21 cellular contexts compared by ENCODE assay signal in the genomic region with DNA sequence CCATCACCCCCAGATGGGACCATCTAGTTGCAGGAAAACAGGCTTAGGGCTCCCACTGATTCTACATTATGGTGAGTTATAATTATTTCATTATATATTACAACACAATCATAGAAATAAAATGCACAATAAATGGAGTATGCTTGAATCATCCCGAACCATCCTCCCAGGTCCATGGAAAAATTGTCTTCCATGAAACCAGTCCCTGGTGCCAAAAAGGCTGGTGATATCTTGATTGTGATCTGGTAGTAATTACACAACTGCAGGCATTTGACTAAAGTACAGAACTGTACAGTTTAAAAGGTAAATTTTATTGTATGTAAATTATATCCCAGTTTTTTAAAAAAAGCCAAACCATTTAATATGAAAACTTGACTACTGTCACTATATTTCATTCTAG. TPM values are rescaled to one million over a fixed set of nuclear protein-coding genes. Genes with fewer than 3 reads are reported as not detected.
DNase-seq lines count a peak whose midpoint lies in the region; ATAC-seq, FAIRE-seq and TF ChIP-seq lines count a peak whose summit lies in the region.
"Had no signal": no experiment of that assay in that cellular context is flagged by ENCODE, and none has a peak within 500 bp of the region (broad histone marks: within the 10 kb centered on the region; RNA-seq: fewer than 3 reads in every experiment).

No MANE protein-coding gene starts in this region.

- WGBS in A549 (ENCODE audit: missing lambda C conversion rate) = 90% methylated on average over 1 of the region's 1 CpG
- WGBS in esophagus muscularis mucosa = 40% methylated on average over 1 of the region's 1 CpG

- POLR2A ChIA-PET in A549 (lab: Yijun Ruan, JAX) (no interaction called here), Panc1 (lab: Charles Lee) (no interaction called here)

- H3K27me3 ChIP-seq in Panc1 (ENCODE audit: control insufficient read depth, insufficient read depth, low read length) = no peaks in the 10 kb centered on the region
- H3K27me3 ChIP-seq in esophagus muscularis mucosa = no peaks in the 10 kb centered on the region
- no peaks in the 10 kb centered on the region for H3K27me3 ChIP-seq in osteoblast (ENCODE audit: insufficient read depth, low read length)
- H3K27me3 ChIP-seq: BLaER1 treated with 17β-estradiol and CSF1 and Interleukin-3, amounts not matched to agents 10 nM and 100 nM had no signal

- in situ Hi-C loops in Panc1 (cut with HindIII; ENCODE audit: low pct_unique_long_range_greater_than_20kb, low sequenced_read_pairs) = no loop called here
- in situ Hi-C loops in KBM-7 (cut with MboI; ENCODE audit: low pct_unique_long_range_greater_than_20kb, low sequenced_read_pairs) = no loop called here
- in situ Hi-C loops in GM13976 (cut with MboI; ENCODE audit: low sequenced_read_pairs, unreplicated experiment) = no loop called here

- TF ChIP-seq CTCF in A549 (IDR thresholded peaks at IDR 0.05) = no peak
- no peak for TF ChIP-seq CTCF in Panc1 (IDR thresholded peaks at IDR 0.05)
- TF ChIP-seq CTCF in esophagus muscularis mucosa (IDR thresholded peaks at IDR 0.05) = no peak
- no peak for TF ChIP-seq CTCF in osteoblast (IDR thresholded peaks at IDR 0.05; ENCODE audit: extremely low read depth, low read depth, low read length)
- TF ChIP-seq CTCF in GM13976 (IDR thresholded peaks at IDR 0.05; ENCODE audit: borderline replicate concordance, control extremely low read depth, extremely low read depth, insufficient read depth, missing control alignments) = no peak

- TF ChIP-seq POLR2A in A549 (IDR thresholded peaks at IDR 0.05; ENCODE audit: low read length) (no peak), esophagus muscularis mucosa (IDR thresholded peaks at IDR 0.05; ENCODE audit: low read depth) (no peak)

- BruUV-seq in Panc1 (replicated peaks; lab: Mats Ljungman, UMichigan) = no TSS peak

- no peak for DNase-seq in A549 (ENCODE audit: low read depth in 1 of 2, low spot score in 1 of 2)
- no peak for DNase-seq in Panc1 (ENCODE audit: low read depth, low spot score)
- no peak for DNase-seq in esophagus muscularis mucosa (ENCODE audit: extremely low spot score)
- DNase-seq in osteoblast (ENCODE audit: insufficient read length, low spot score, missing footprints) = no peak
- DNase-seq in anterior cingulate cortex (lab: John Stamatoyannopoulos, UW) = no peak
- DNase-seq in KBM-7 = no peak
- DNase-seq in GM13976 (ENCODE audit: low spot score) = no peak
- no peak for DNase-seq in OCI-M1 (lab: John Stamatoyannopoulos, UW)
- DNase-seq: 8988T, GF-D8, MV-4-11, NCI-H1417 treated with DMSO at 0.1 percent for 48 hours, NCI-H1930, NCI-H2171, NCI-H446 had no signal

- intact Hi-C loops in Panc1 (cut with micrococcal nuclease; ENCODE audit: unreplicated experiment) = no loop called here
- intact Hi-C loops in esophagus muscularis mucosa (cut with DNase I) = loop anchor here (10.0 kb wide), 1 partner anchor 134 kb away; no protein-coding TSS in a partner anchor

- no peak for TF ChIP-seq RAD21 in A549 (conservative IDR thresholded peaks at IDR 0.05 in 1 of 2, IDR thresholded peaks at IDR 0.05 in 1 of 2)

- no peak for FAIRE-seq in A549 (lab: Jason Lieb, UNC)
- FAIRE-seq: GM12891, H1, HTR-8/SVneo had no signal

- no peaks in the 10 kb centered on the region for H4K20me1 ChIP-seq in osteoblast (ENCODE audit: insufficient read depth, low read length)

- H3K36me3 ChIP-seq in Panc1 (ENCODE audit: control insufficient read depth, insufficient read depth, low read length) (peaks cover 26% of the 10 kb centered on the region), esophagus muscularis mucosa (peaks cover 13 to 57% (median 37%) of the 10 kb centered on the region in 4 donors), osteoblast (ENCODE audit: insufficient read depth, low read length) (peaks cover 19% of the 10 kb centered on the region)

- no peak overlapping the region for H3K4me3 ChIP-seq in A549
- H3K4me3 ChIP-seq in Panc1 (ENCODE audit: low read depth in 2 of 2, low read length in 2 of 2) = no peak overlapping the region
- no peak overlapping the region for H3K4me3 ChIP-seq in esophagus muscularis mucosa
- H3K4me3 ChIP-seq in osteoblast (ENCODE audit: insufficient read depth, low read length) = no peak overlapping the region
- H3K4me3 ChIP-seq: BLaER1 treated with 17β-estradiol and CSF1 and Interleukin-3, amounts not matched to agents 10 nM and 100 nM had no signal

- H3K9me3 ChIP-seq in A549 = no peaks in the 10 kb centered on the region
- no peaks in the 10 kb centered on the region for H3K9me3 ChIP-seq in Panc1 (ENCODE audit: control insufficient read depth, insufficient read depth, low read depth, low read length)
- no peaks in the 10 kb centered on the region for H3K9me3 ChIP-seq in esophagus muscularis mucosa
- no peaks in the 10 kb centered on the region for H3K9me3 ChIP-seq in osteoblast (ENCODE audit: low read depth, low read length)
- H3K9me3 ChIP-seq: BLaER1 treated with 17β-estradiol and CSF1 and Interleukin-3, amounts not matched to agents 10 nM and 100 nM had no signal

- H3K4me1 ChIP-seq in A549 = peaks cover 76% of the 10 kb centered on the region
- peaks cover 26% of the 10 kb centered on the region for H3K4me1 ChIP-seq in Panc1 (ENCODE audit: control insufficient read depth, insufficient read depth, low read length)
- H3K4me1 ChIP-seq in esophagus muscularis mucosa = peaks cover 7 to 68% (median 47%) of the 10 kb centered on the region in 4 donors
- H3K4me1 ChIP-seq in osteoblast (ENCODE audit: insufficient read depth, low read length) = peaks cover 35% of the 10 kb centered on the region

- H3K27ac ChIP-seq in A549 (peak overlapping the region; percentile 90 to 96), Panc1 (ENCODE audit: low read length) (0 out of 2 replicates have a peak overlapping the region, but pooled peaks have one; percentile 54), esophagus muscularis mucosa (replicated peaks in 1 of 4) (peak overlapping the region; percentile 1 to 76 (median 70)), osteoblast (ENCODE audit: low read depth, low read length) (peak overlapping the region; percentile 65)
- H3K27ac ChIP-seq: HL-60 had no signal

- peak overlapping the region; percentile 1; the same call in 1 of the 3 replicates for H3K4me2 ChIP-seq in A549
- H3K4me2 ChIP-seq in osteoblast (ENCODE audit: insufficient read depth, low read length) = no peak overlapping the region
- H3K4me2 ChIP-seq: BLaER1 treated with 17β-estradiol and CSF1 and Interleukin-3, amounts not matched to agents 10 nM and 100 nM had no signal

- ATAC-seq in A549 (no peak), Panc1 (no peak)
- ATAC-seq: Right ventricle myocardium inferior had no signal

- TF ChIP-seq EP300 in A549 (IDR thresholded peaks at IDR 0.05) (no peak), esophagus muscularis mucosa (IDR thresholded peaks at IDR 0.05) (no peak)

- CTCF ChIA-PET in A549 (lab: Yijun Ruan, JAX) = no interaction called here
- CTCF ChIA-PET in Panc1 (lab: Charles Lee) = no interaction called here

- no peak overlapping the region for H2AFZ ChIP-seq in osteoblast (ENCODE audit: low read length)

- H3K79me2 ChIP-seq in osteoblast (ENCODE audit: insufficient read depth, low read length) = peaks cover 66% of the 10 kb centered on the region

TF ChIP-seq in A549, 52 proteins besides CTCF, POLR2A, EP300 and RAD21 (continues in another document):
- no peak for TF ChIP-seq FOSL2 (IDR thresholded peaks at IDR 0.05)
- no peak for TF ChIP-seq FOSL2 (CRISPR knock-in tag; IDR thresholded peaks at IDR 0.05)
- TF ChIP-seq E2F6 (IDR thresholded peaks at IDR 0.05; ENCODE audit: borderline replicate concordance, low read depth) = no peak
- no peak for TF ChIP-seq ZC3H11A (IDR thresholded peaks at IDR 0.05)
- TF ChIP-seq MYC (IDR thresholded peaks at IDR 0.05; ENCODE audit: borderline replicate concordance, low read length) = no peak
- no peak for TF ChIP-seq KDM1A (IDR thresholded peaks at IDR 0.05; ENCODE audit: low read depth)
- no peak for TF ChIP-seq KDM5A (IDR thresholded peaks at IDR 0.05)
- TF ChIP-seq CHD2 (IDR thresholded peaks at IDR 0.05; ENCODE audit: low read length, partially characterized antibody) = no peak
- no peak for TF ChIP-seq MAFK (IDR thresholded peaks at IDR 0.05; ENCODE audit: partially characterized antibody)
- TF ChIP-seq ZNF302 (CRISPR knock-in tag; IDR thresholded peaks at IDR 0.05) = no peak
- TF ChIP-seq, protein P1, sequence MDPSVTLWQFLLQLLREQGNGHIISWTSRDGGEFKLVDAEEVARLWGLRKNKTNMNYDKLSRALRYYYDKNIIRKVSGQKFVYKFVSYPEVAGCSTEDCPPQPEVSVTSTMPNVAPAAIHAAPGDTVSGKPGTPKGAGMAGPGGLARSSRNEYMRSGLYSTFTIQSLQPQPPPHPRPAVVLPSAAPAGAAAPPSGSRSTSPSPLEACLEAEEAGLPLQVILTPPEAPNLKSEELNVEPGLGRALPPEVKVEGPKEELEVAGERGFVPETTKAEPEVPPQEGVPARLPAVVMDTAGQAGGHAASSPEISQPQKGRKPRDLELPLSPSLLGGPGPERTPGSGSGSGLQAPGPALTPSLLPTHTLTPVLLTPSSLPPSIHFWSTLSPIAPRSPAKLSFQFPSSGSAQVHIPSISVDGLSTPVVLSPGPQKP (IDR thresholded peaks at IDR 0.05; ENCODE audit: low read depth, low read length) = no peak

RNA-seq across cellular contexts. Expression of gene CEP20, which starts 7.5 kb away (rescaled TPM):
- polyA plus RNA-seq in A549 (2011; rRNA removed) = 97.5 and 102 TPM in 2 replicates
- polyA plus RNA-seq in A549 (2012; cell fraction: cytosol; rRNA removed) = 20.9 and 24.1 TPM in 2 replicates
- polyA plus RNA-seq in A549 (2012; cell fraction: nucleus; rRNA removed) = 5.6 and 10.8 TPM in 2 replicates
- polyA plus RNA-seq in A549 (2017; fragmentation: RNase III; extraction: RNeasy Plus Mini Kit Qiagen cat#74134 plus additional on column Dnase treatment) = 57.9 to 63.8 TPM (median 58.7 TPM) in 3 replicates
- polyA minus RNA-seq in A549 (2011; rRNA and poly(A)+ RNA removed) = 19.5 and 21.5 TPM in 2 replicates
- total RNA-seq in Panc1 (2021; ENCODE audit: unreplicated experiment) = 94.3 TPM
- polyA plus RNA-seq in Panc1 (2012; ENCODE audit: insufficient read length) = 45.4 TPM
- total RNA-seq in esophagus muscularis mucosa = 10 to 100 TPM; 25.2 to 36.1 (median 32.0) TPM
- 41.3 and 48.9 TPM in 2 replicates for total RNA-seq in osteoblast

RNA-seq across cellular contexts. Expression of gene MYH11, which starts 24.1 kb away (rescaled TPM):
- polyA plus RNA-seq in A549 (2011; rRNA removed) (0.03 TPM in 2 replicates), A549 (2017; fragmentation: RNase III; extraction: RNeasy Plus Mini Kit Qiagen cat#74134 plus additional on column Dnase treatment) (0.07 to 0.10 TPM (median 0.09 TPM) in 3 replicates)
- polyA plus RNA-seq in A549 (2012; cell fraction: cytosol; rRNA removed) = 0.01 TPM in 2 replicates
- 0.01 TPM in 1 of 2 replicates, not detected in the other for polyA plus RNA-seq in A549 (2012; cell fraction: nucleus; rRNA removed)
- polyA minus RNA-seq in A549 (2011; rRNA and poly(A)+ RNA removed) = 0.05 and 0.12 TPM in 2 replicates
- total RNA-seq in Panc1 (2021; ENCODE audit: unreplicated experiment) (0.51 TPM), esophagus muscularis mucosa (over 10,000 TPM in 3 of 4 donors, 1,000 to 10,000 TPM in 1; 9,583 to 20,476 (median 14,208) TPM), osteoblast (under 0.01 TPM in 2 replicates)
- polyA plus RNA-seq in Panc1 (2012; ENCODE audit: insufficient read length) = 0.59 TPM

Comparison
In these comparisons a context has a peak if more than half of its experiments do, and no peak if none do; other contexts are left out.
1. RNA of gene MYH11, which starts 24.1 kb away (total RNA-seq): 9,583 to 20,476 TPM in esophagus muscularis mucosa; 0.51 TPM in Panc1 (single experiment) and under 0.01 TPM in osteoblast; every median in the first group is over 1,000 times any median in the second.
2. Peak in every context shown above with its lines, with median percentiles within 50 percentile points of each other: H3K27ac ChIP-seq.